20 cellular contexts compared by ENCODE assay signal in the genomic region with DNA sequence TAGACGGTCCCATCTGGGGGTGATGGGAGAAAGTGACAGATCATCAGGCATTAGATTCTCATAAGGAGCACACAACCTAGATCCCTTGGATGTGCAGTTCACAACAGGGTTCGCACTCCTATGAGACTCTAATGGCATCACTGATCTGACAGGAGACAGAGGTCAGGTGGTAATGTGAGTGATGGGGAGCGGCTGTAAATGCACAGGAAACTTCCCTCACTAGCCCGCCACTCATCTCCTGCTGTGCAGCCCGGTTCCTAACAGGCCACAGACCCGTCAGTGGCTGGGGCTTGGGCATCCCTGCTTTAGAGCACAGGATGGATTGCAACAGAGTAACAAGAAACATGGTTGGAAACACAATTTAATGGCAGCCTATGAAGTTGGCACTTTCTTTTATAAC.
"Had no signal": no experiment of that assay in that cellular context is flagged by ENCODE, and none has a peak within 500 bp of the region (broad histone marks: within the 10 kb centered on the region; RNA-seq: fewer than 3 reads in every experiment).

No MANE protein-coding gene starts in this region.

- H3K27ac ChIP-seq: epithelial cell of prostate, esophagus muscularis mucosa, gastroesophageal sphincter, testis, tibial nerve had no signal

- H3K4me3 ChIP-seq: esophagus muscularis mucosa, gastroesophageal sphincter, lung, smooth muscle cell, testis, tibial nerve had no signal

- H3K4me1 ChIP-seq: esophagus muscularis mucosa, gastroesophageal sphincter, testis, tibial nerve had no signal

- H3K36me3 ChIP-seq: esophagus muscularis mucosa, gastroesophageal sphincter, tibial nerve had no signal

- ATAC-seq: effector memory CD8-positive, alpha-beta T cell; gastroesophageal sphincter; left colon; left ventricle myocardium superior; naive thymus-derived CD8-positive, alpha-beta T cell; right cardiac atrium; stimulated activated effector memory CD8-positive, alpha-beta T cell treated with anti-CD3 and anti-CD28 coated beads, Interleukin-12 subunit alpha, Interleukin-12 subunit beta, amount 100 ng/mL, for 72 hours had no signal

- H3K4me2 ChIP-seq: smooth muscle cell had no signal

- DNase-seq: cerebellar nuclear complex; effector memory CD8-positive, alpha-beta T cell; immature natural killer cell; left colon; left ventricle myocardium superior; mesenchymal stem cell; naive thymus-derived CD8-positive, alpha-beta T cell; right cardiac atrium; stimulated activated CD4-positive, alpha-beta T cell treated with anti-CD3 and anti-CD28 coated beads, Interleukin-4, amount 100 ng/mL, for 1 hour; stimulated activated CD8-positive, alpha-beta memory T cell treated with anti-CD3 and anti-CD28 coated beads, Interleukin-4, amount 100 ng/mL, for 48 hours; testis had no signal

- H3K9me3 ChIP-seq: esophagus muscularis mucosa, gastroesophageal sphincter, testis, tibial nerve had no signal

- H3K27me3 ChIP-seq: esophagus muscularis mucosa, gastroesophageal sphincter, testis, tibial nerve had no signal

- FAIRE-seq: colon, keratinocyte had no signal
